8 cellular contexts compared by ENCODE assay signal in the genomic region with DNA sequence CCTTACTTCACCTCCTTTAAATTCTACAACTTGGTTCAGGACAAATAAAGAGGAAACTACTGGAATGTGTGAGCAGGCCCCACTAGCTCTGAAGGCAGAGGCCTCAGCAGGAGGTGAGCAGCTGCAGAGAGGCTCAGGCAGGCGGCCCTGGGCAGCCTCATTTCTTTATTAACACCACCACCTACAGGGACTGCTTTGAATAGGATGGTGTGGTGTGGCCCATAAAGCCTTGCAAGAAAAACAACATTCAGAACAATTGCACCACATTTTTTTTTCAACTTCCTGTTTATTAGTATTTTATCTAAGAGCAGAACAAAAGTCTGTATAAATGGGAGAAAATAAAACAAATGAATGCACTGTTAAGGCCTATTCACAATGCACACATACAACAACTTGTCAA.
DNase-seq lines count a peak whose midpoint lies in the region; ATAC-seq, FAIRE-seq and TF ChIP-seq lines count a peak whose summit lies in the region.
"Not testable (repeated sequence)": the region's sequence is repeated elsewhere in the genome, so short reads cannot be mapped to it uniquely, and the experiment has no call there.

No MANE protein-coding gene starts in this region.

- not testable (repeated sequence) for H3K27me3 ChIP-seq in GM23338 (ENCODE audit: insufficient read depth)

- peaks cover 17% of the 10 kb centered on the region; the same call in 2 of the 3 replicates for H3K4me1 Mint-ChIP-seq in GM23338
- not testable (repeated sequence) for H3K4me1 Mint-ChIP-seq in brain
- peaks cover 0 to 13% of the 10 kb centered on the region in 2 donors for H3K4me1 Mint-ChIP-seq in natural killer cell treated with Interleukin-12 subunit alpha and Interleukin-12 subunit beta and Interleukin-15 and Interleukin-18, amount 100 ng/mL, for 72 hours (ENCODE audit: low read depth in 2 of 2)

- H3K27ac Mint-ChIP-seq in GM23338; brain; natural killer cell treated with Interleukin-12 subunit alpha and Interleukin-12 subunit beta and Interleukin-15 and Interleukin-18, amount 100 ng/mL, for 72 hours: not testable (repeated sequence)

- peak in 1 of 2 experiments; percentile 75 for DNase-seq in A549 (ENCODE audit: low read depth in 1 of 2, low spot score in 1 of 2)
- DNase-seq in GM23338 (ENCODE audit: low spot score), result peak; percentile 37
- peak; percentile 31 for DNase-seq in SW480 (ENCODE audit: low spot score)
- peak; percentile 51 for DNase-seq in glomerular visceral epithelial cell (ENCODE audit: extremely low spot score)
- not testable (repeated sequence) for DNase-seq in natural killer cell treated with Interleukin-12 subunit alpha and Interleukin-12 subunit beta and Interleukin-15 and Interleukin-18, amount 100 ng/mL, for 72 hours (ENCODE audit: low spot score)

- not testable (repeated sequence) for H3K27ac ChIP-seq in A549; GM23338 (ENCODE audit: low read depth)

- not testable (repeated sequence) for H3K9me2 ChIP-seq in GM23338 (ENCODE audit: insufficient read depth)

- FAIRE-seq in A549 (lab: Jason Lieb, UNC), result not testable (repeated sequence)

- not testable (repeated sequence) for TF ChIP-seq EP300 in A549 (IDR thresholded peaks at IDR 0.05)

- H3K9me3 ChIP-seq in A549, result not testable (repeated sequence)

- CTCF ChIA-PET in A549 (lab: Yijun Ruan, JAX), result not testable (repeated sequence)

- H3K4me3 ChIP-seq in A549, GM23338: not testable (repeated sequence)

- H4K20me1 ChIP-seq in GM23338 (replicated peaks; ENCODE audit: insufficient read depth), result not testable (repeated sequence)

- not testable (repeated sequence) for H3K79me2 ChIP-seq in GM23338 (replicated peaks; ENCODE audit: insufficient read depth)

- H3K4me2 ChIP-seq in A549, result peak overlapping the region; percentile 26; the same call in 1 of the 3 replicates
- not testable (repeated sequence) for H3K4me2 ChIP-seq in GM23338

- no CpG with 5 or more reads among the region's 1 CpG for WGBS in A549 (ENCODE audit: missing lambda C conversion rate)

- H3K4me3 Mint-ChIP-seq in GM23338; brain; natural killer cell treated with Interleukin-12 subunit alpha and Interleukin-12 subunit beta and Interleukin-15 and Interleukin-18, amount 100 ng/mL, for 72 hours: not testable (repeated sequence)

- TF ChIP-seq POLR2A in A549 (IDR thresholded peaks at IDR 0.05; ENCODE audit: low read length), result not testable (repeated sequence)

- not testable (repeated sequence) for H2AFZ ChIP-seq in GM23338

- H3K9me3 Mint-ChIP-seq in GM23338; brain; natural killer cell treated with Interleukin-12 subunit alpha and Interleukin-12 subunit beta and Interleukin-15 and Interleukin-18, amount 100 ng/mL, for 72 hours: not testable (repeated sequence)

- not testable (repeated sequence) for H3K36me3 ChIP-seq in GM23338 (ENCODE audit: insufficient read depth)

- peak; percentile 28; a peak in 1 of 5 replicates for TF ChIP-seq RAD21 in A549 (conservative IDR thresholded peaks at IDR 0.05 in 1 of 2, IDR thresholded peaks at IDR 0.05 in 1 of 2)

- not testable (repeated sequence) for H3K27me3 Mint-ChIP-seq in GM23338 (ENCODE audit: insufficient read depth, low read depth, poor library complexity); brain; natural killer cell treated with Interleukin-12 subunit alpha and Interleukin-12 subunit beta and Interleukin-15 and Interleukin-18, amount 100 ng/mL, for 72 hours

- not testable (repeated sequence) for H3K36me3 Mint-ChIP-seq in GM23338 (ENCODE audit: low read depth); brain; natural killer cell treated with Interleukin-12 subunit alpha and Interleukin-12 subunit beta and Interleukin-15 and Interleukin-18, amount 100 ng/mL, for 72 hours

- ATAC-seq in A549 (peak; percentile 90 to 93), GM18511 (IDR thresholded peaks at IDR 0.05; ENCODE audit: unreplicated experiment) (peak; percentile 85), GM23338 (peak; percentile 94), HG03439 (IDR thresholded peaks at IDR 0.05; ENCODE audit: unreplicated experiment) (peak; percentile 60)
- ATAC-seq in natural killer cell treated with Interleukin-12 subunit alpha and Interleukin-12 subunit beta and Interleukin-15 and Interleukin-18, amount 100 ng/mL, for 72 hours, result peak; percentile 83

- H3F3A ChIP-seq in GM23338 (replicated peaks; ENCODE audit: low read depth), result not testable (repeated sequence)

- POLR2A ChIA-PET in A549 (lab: Yijun Ruan, JAX), result not testable (repeated sequence)

- TF ChIP-seq CTCF in A549 (IDR thresholded peaks at IDR 0.05), result peak; percentile 9; the same call in 1 of the 3 replicates
- TF ChIP-seq CTCF in GM23338 (conservative IDR thresholded peaks at IDR 0.05; ENCODE audit: low read depth in 2 of 2), result peak in 1 of 2 experiments; percentile 32; a peak in 2 of 4 replicates
- TF ChIP-seq CTCF in brain (conservative IDR thresholded peaks at IDR 0.05), result peak; percentile 24 to 43

- H3K4me1 ChIP-seq in A549, result peaks cover 19% of the 10 kb centered on the region
- H3K4me1 ChIP-seq in GM23338 (ENCODE audit: insufficient read depth), result not testable (repeated sequence)
